17 cellular contexts compared by ENCODE assay signal in the genomic region with DNA sequence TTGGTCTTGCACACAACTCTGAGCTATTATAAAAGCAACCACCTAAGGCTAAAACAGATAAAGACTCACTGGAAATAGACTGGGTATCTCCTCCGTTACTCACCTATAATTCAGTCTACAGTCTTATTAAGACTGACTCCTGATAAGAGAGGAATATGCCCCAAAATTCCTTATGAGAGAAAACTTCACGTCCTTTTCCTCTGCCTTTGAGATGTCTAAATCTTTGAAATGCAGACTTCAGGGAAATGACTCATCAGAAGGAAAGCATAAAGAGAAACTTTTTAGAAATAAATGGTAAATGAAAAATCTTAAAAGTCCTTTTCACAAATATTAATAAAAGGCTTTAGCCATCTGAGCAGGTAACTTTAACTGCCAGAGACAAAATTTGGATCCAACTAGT.
DNase-seq lines count a peak whose midpoint lies in the region; ATAC-seq and TF ChIP-seq lines count a peak whose summit lies in the region.
"Had no signal": no experiment of that assay in that cellular context is flagged by ENCODE, and none has a peak within 500 bp of the region (broad histone marks: within the 10 kb centered on the region; RNA-seq: fewer than 3 reads in every experiment).

No MANE protein-coding gene starts in this region.

- no peak overlapping the region for H2BK15ac ChIP-seq in H9 (ENCODE audit: low read depth, low read length)

- H3K27me3 ChIP-seq in HCT116 (ENCODE audit: insufficient read depth, low read length) (no peaks in the 10 kb centered on the region), H9 (ENCODE audit: insufficient read depth, low read length) (no peaks in the 10 kb centered on the region)
- H3K27me3 ChIP-seq: BLaER1 treated with 17β-estradiol and CSF1 and Interleukin-3, amounts not matched to agents 10 nM and 100 nM had no signal

- H3K4me1 Mint-ChIP-seq in endothelial cell (ENCODE audit: unreplicated experiment) (peaks cover 4% of the 10 kb centered on the region), osteocyte (ENCODE audit: unreplicated experiment) (peaks cover 19% of the 10 kb centered on the region), H9 (peaks cover 0 to 9% of the 10 kb centered on the region in 2 experiments)
- H3K4me1 Mint-ChIP-seq: B cell had no signal

- no peaks in the 10 kb centered on the region for H3K9me3 ChIP-seq in HCT116 (ENCODE audit: control insufficient read depth in 1 of 2, insufficient read depth in 1 of 2, low read depth in 1 of 2, low read length in 2 of 2)
- no peaks in the 10 kb centered on the region for H3K9me3 ChIP-seq in H9 (ENCODE audit: control insufficient read depth, low read depth, low read length)
- H3K9me3 ChIP-seq: BLaER1 treated with 17β-estradiol and CSF1 and Interleukin-3, amounts not matched to agents 10 nM and 100 nM had no signal

- no peak overlapping the region for H3K56ac ChIP-seq in H9 (ENCODE audit: insufficient read length, low read depth, low read length)

- peak overlapping the region; percentile 45 for H2AFZ ChIP-seq in HCT116 (ENCODE audit: low read depth, low read length, poor library complexity, severe bottlenecking)
- H2AFZ ChIP-seq in H9 (ENCODE audit: low read length): no peak overlapping the region

- no peak for ATAC-seq in HCT116
- ATAC-seq: CD8-positive, alpha-beta T cell had no signal

- TF ChIP-seq CTCF in HCT116 (IDR thresholded peaks at IDR 0.05 in 2 of 3, conservative IDR thresholded peaks at IDR 0.05 in 1 of 3; ENCODE audit: borderline replicate concordance in 1 of 3, insufficient read depth in 1 of 3, low read depth in 2 of 3, low read length in 2 of 3) (no peak), endothelial cell (IDR thresholded peaks at IDR 0.05; ENCODE audit: unreplicated experiment) (no peak), osteocyte (IDR thresholded peaks at IDR 0.05) (no peak), H9 (conservative IDR thresholded peaks at IDR 0.05) (no peak)

- H3K4me3 ChIP-seq in HCT116 (replicated peaks in 1 of 2; ENCODE audit: low read depth in 1 of 2, low read length in 2 of 2): no peak overlapping the region
- H3K4me3 ChIP-seq: BLaER1 treated with 17β-estradiol and CSF1 and Interleukin-3, amounts not matched to agents 10 nM and 100 nM had no signal

- no peak overlapping the region for H4K91ac ChIP-seq in H9 (ENCODE audit: insufficient read length, low read depth, low read length)

- H3K36me3 Mint-ChIP-seq in endothelial cell (ENCODE audit: low read depth, unreplicated experiment): no peaks in the 10 kb centered on the region
- H3K36me3 Mint-ChIP-seq in osteocyte (ENCODE audit: unreplicated experiment): no peaks in the 10 kb centered on the region
- no peaks in the 10 kb centered on the region for H3K36me3 Mint-ChIP-seq in H9 (ENCODE audit: insufficient read depth in 1 of 3, low read depth in 3 of 3)
- H3K36me3 Mint-ChIP-seq: CD8-positive, alpha-beta T cell had no signal

- H3K9ac ChIP-seq in HCT116 (ENCODE audit: low read length) (no peak overlapping the region), H9 (ENCODE audit: extremely low read depth, insufficient read length, low read length) (no peak overlapping the region)
- H3K9ac ChIP-seq: BLaER1 treated with 17β-estradiol and CSF1 and Interleukin-3, amounts not matched to agents 10 nM and 100 nM had no signal

- TF ChIP-seq POLR2A in HCT116 (IDR thresholded peaks at IDR 0.05; ENCODE audit: borderline replicate concordance, extremely low read depth, insufficient read depth, insufficient read length): no peak

- intact Hi-C loops in HCT116 (cut with micrococcal nuclease): no loop called here

- no peak overlapping the region for H2BK5ac ChIP-seq in H9 (ENCODE audit: insufficient read length, low read length)

- H3K79me2 ChIP-seq in HCT116 (ENCODE audit: insufficient read depth, low read length): no peaks in the 10 kb centered on the region
- no peaks in the 10 kb centered on the region for H3K79me2 ChIP-seq in H9 (ENCODE audit: insufficient read depth, low read length)

- no peak overlapping the region for H2BK12ac ChIP-seq in H9 (ENCODE audit: insufficient read length, low read depth, low read length)

- H3K27ac Mint-ChIP-seq in endothelial cell (ENCODE audit: unreplicated experiment) (peak overlapping the region; percentile 5), osteocyte (ENCODE audit: unreplicated experiment) (peak overlapping the region; percentile 21), H9 (no peak overlapping the region)
- H3K27ac Mint-ChIP-seq: B cell; CD8-positive, alpha-beta T cell had no signal

- DNase-seq in HCT116 (ENCODE audit: low read depth, low spot score): no peak
- DNase-seq in amniotic epithelial cell (ENCODE audit: low read depth): peak; percentile 22
- DNase-seq in endothelial cell (ENCODE audit: low spot score): no peak
- DNase-seq in osteocyte (ENCODE audit: extremely low spot score, unreplicated experiment): no peak
- no peak for DNase-seq in NCI-H82 treated with DMSO at 0.1 percent for 48 hours (lab: John Stamatoyannopoulos, UW; ENCODE audit: unreplicated experiment)
- DNase-seq in activated naive CD4-positive, alpha-beta T cell treated with Interleukin-2 at 50 U/mL for 16 hours: no peak
- DNase-seq in H9: no peak
- no peak for DNase-seq in KG1 (lab: John Stamatoyannopoulos, UW)
- DNase-seq: 8988T, Calu3, DMS79 treated with DMSO at 0.1 percent for 48 hours, GF-D8, GOT3, H7 had no signal

- no peak overlapping the region for H2BK20ac ChIP-seq in H9 (ENCODE audit: low read depth, low read length, poor library complexity, severe bottlenecking)

- no peaks in the 10 kb centered on the region for H3K36me3 ChIP-seq in HCT116 (ENCODE audit: control insufficient read depth in 1 of 2, insufficient read depth in 2 of 2, low read length in 2 of 2)
- H3K36me3 ChIP-seq: BLaER1 treated with 17β-estradiol and CSF1 and Interleukin-3, amounts not matched to agents 10 nM and 100 nM had no signal

- H3K4me1 ChIP-seq in HCT116 (ENCODE audit: control insufficient read depth in 1 of 2, insufficient read depth in 2 of 2, low read length in 2 of 2): no peaks in the 10 kb centered on the region
- no peaks in the 10 kb centered on the region; the same call in 1 of the 2 replicates for H3K4me1 ChIP-seq in H9 (ENCODE audit: insufficient read depth, low read length)
- H3K4me1 ChIP-seq: BLaER1 treated with 17β-estradiol and CSF1 and Interleukin-3, amounts not matched to agents 10 nM and 100 nM had no signal

- H3K14ac ChIP-seq in H9 (ENCODE audit: insufficient read depth, low read length): no peak overlapping the region

- H3K27me3 Mint-ChIP-seq in endothelial cell (ENCODE audit: unreplicated experiment): peaks cover 4% of the 10 kb centered on the region
- H3K27me3 Mint-ChIP-seq in osteocyte (ENCODE audit: unreplicated experiment): no peaks in the 10 kb centered on the region
- H3K27me3 Mint-ChIP-seq in H9 (ENCODE audit: low read depth): no peaks in the 10 kb centered on the region

- H3K27ac ChIP-seq in HCT116 (ENCODE audit: low read depth, low read length) (no peak overlapping the region), H9 (ENCODE audit: insufficient read length, low read depth, low read length) (no peak overlapping the region)
- H3K27ac ChIP-seq: BLaER1 treated with 17β-estradiol and CSF1 and Interleukin-3, amounts not matched to agents 10 nM and 100 nM had no signal

- no peak overlapping the region for H3K4ac ChIP-seq in H9 (ENCODE audit: low read depth, low read length)

- H3K4me3 Mint-ChIP-seq in endothelial cell (ENCODE audit: unreplicated experiment) (no peak overlapping the region), osteocyte (ENCODE audit: unreplicated experiment) (no peak overlapping the region), H9 (no peak overlapping the region)
- H3K4me3 Mint-ChIP-seq: B cell; CD8-positive, alpha-beta T cell had no signal

- H2BK120ac ChIP-seq in H9 (ENCODE audit: low read depth, low read length, poor library complexity, severe bottlenecking): no peak overlapping the region

- no TSS peak for BruUV-seq in HCT116 (replicated peaks; lab: Mats Ljungman, UMichigan)

- H2AK5ac ChIP-seq in H9 (ENCODE audit: insufficient read length, low read length): no peak overlapping the region

- CTCF ChIA-PET in HCT116 (lab: Charles Lee): no interaction called here

- no peaks in the 10 kb centered on the region for H3K23me2 ChIP-seq in H9 (ENCODE audit: insufficient read length, low read depth, low read length, poor library complexity, severe bottlenecking)

- H3T11ph ChIP-seq in H9 (ENCODE audit: low read length): no peak overlapping the region

- H4K20me1 ChIP-seq in HCT116 (ENCODE audit: insufficient read depth) (no peaks in the 10 kb centered on the region), H9 (ENCODE audit: control insufficient read depth, insufficient read depth, insufficient read length) (no peaks in the 10 kb centered on the region)
- H4K20me1 ChIP-seq: BLaER1 treated with 17β-estradiol and CSF1 and Interleukin-3, amounts not matched to agents 10 nM and 100 nM had no signal

- no peak overlapping the region for H3K18ac ChIP-seq in H9 (ENCODE audit: insufficient read length, low read depth, low read length)

- H4K8ac ChIP-seq in H9 (replicated peaks; ENCODE audit: insufficient read length, low read depth, low read length): no peak overlapping the region

- H3K9me3 Mint-ChIP-seq in endothelial cell (ENCODE audit: unreplicated experiment): no peaks in the 10 kb centered on the region
- H3K9me3 Mint-ChIP-seq in osteocyte (ENCODE audit: unreplicated experiment): peaks cover 6% of the 10 kb centered on the region
- H3K9me3 Mint-ChIP-seq in H9: no peaks in the 10 kb centered on the region

- RAD21 ChIA-PET in HCT116 (lab: Charles Lee; ENCODE audit: low non-redundant PET in 1 of 2, low total read pairs in 2 of 2, uncharacterized antibody in 2 of 2, unreplicated experiment in 2 of 2): no interaction called here

- no peak overlapping the region for H4K5ac ChIP-seq in H9 (ENCODE audit: insufficient read length, low read depth, low read length)

- POLR2A ChIA-PET in HCT116 (lab: Charles Lee): no interaction called here

- H3K9me2 ChIP-seq in HCT116 (ENCODE audit: insufficient read depth): no peaks in the 10 kb centered on the region

- H3K79me1 ChIP-seq in H9 (ENCODE audit: insufficient read depth, low read depth, low read length, poor library complexity, severe bottlenecking): no peaks in the 10 kb centered on the region

- H3K23ac ChIP-seq in H9 (ENCODE audit: insufficient read length, low read depth, low read length): no peak overlapping the region

- H3K4me2 ChIP-seq in HCT116 (ENCODE audit: low read length): no peak overlapping the region
- H3K4me2 ChIP-seq in H9 (ENCODE audit: insufficient read depth, insufficient read length, low read length): no peak overlapping the region
- H3K4me2 ChIP-seq: BLaER1 treated with 17β-estradiol and CSF1 and Interleukin-3, amounts not matched to agents 10 nM and 100 nM had no signal

- no CpG with 5 or more reads among the region's 2 CpGs for WGBS in H9 (ENCODE audit: extremely low coverage, insufficient read length, low lambda C conversion rate)

- TF ChIP-seq RAD21 in HCT116 (IDR thresholded peaks at IDR 0.05; ENCODE audit: low read depth): no peak

Comparison
In these comparisons a context has a peak if more than half of its experiments do, and no peak if none do; other contexts are left out.
1. H3K27ac Mint-ChIP-seq: peak in endothelial cell (single experiment) and osteocyte (single experiment); none in H9 (0 of 3).